In genomic region chr4:168840988-168841681, GRCh38 we compare ENCODE assay signal across 11 cellular contexts.
DNase-seq lines count a peak whose midpoint lies in the region; ATAC-seq and TF ChIP-seq lines count a peak whose summit lies in the region.
"Had no signal": no experiment of that assay in that cellular context is flagged by ENCODE, and none has a peak within 500 bp of the region (broad histone marks: within the 10 kb centered on the region; RNA-seq: fewer than 3 reads in every experiment).

No MANE protein-coding gene starts in this region.

- ATAC-seq in upper lobe of right lung (no peak), HG03432 (IDR thresholded peaks at IDR 0.05; ENCODE audit: unreplicated experiment) (no peak)
- no peak for ATAC-seq in activated CD8-positive, alpha-beta T cell treated with anti-CD3 and anti-CD28 coated beads, Interleukin-2, amount 10 ng/mL, durations not matched to agents 7 days and 5 days

- H3K4me3 ChIP-seq in dorsolateral prefrontal cortex (no peak overlapping the region), upper lobe of right lung (no peak overlapping the region)

- no peak for TF ChIP-seq CTCF in dorsolateral prefrontal cortex (IDR thresholded peaks at IDR 0.05 in 54 of 56, conservative IDR thresholded peaks at IDR 0.05 in 2 of 56; ENCODE audit: low read depth in 1 of 56, partially characterized antibody in 56 of 56)
- TF ChIP-seq CTCF in upper lobe of right lung (IDR thresholded peaks at IDR 0.05): no peak

- POLR2A ChIA-PET in activated CD4-positive, alpha-beta memory T cell treated with anti-CD3 and anti-CD28 coated beads, Interleukin-2, amount 10 ng/mL, durations not matched to agents 7 days and 5 days (lab: Charles Lee): interaction anchor here (1.0 to 2.1 kb wide), 3 partner anchors 9 to 16 kb away, joined by 3 to 8 read pairs (median 4); no protein-coding TSS in a partner anchor
- POLR2A ChIA-PET in activated CD4-positive, alpha-beta memory T cell treated with anti-CD3 and anti-CD28 coated beads for 36 hours (lab: Charles Lee): no interaction called here
- POLR2A ChIA-PET in activated CD8-positive, alpha-beta T cell treated with anti-CD3 and anti-CD28 coated beads, Interleukin-2, amount 10 ng/mL, durations not matched to agents 7 days and 5 days (lab: Charles Lee): no interaction called here

- peak overlapping the region; percentile 45 for H3K4me3 Mint-ChIP-seq in activated CD4-positive, alpha-beta memory T cell treated with anti-CD3 and anti-CD28 coated beads, Interleukin-2, amount 10 ng/mL, durations not matched to agents 7 days and 5 days
- H3K4me3 Mint-ChIP-seq in activated CD4-positive, alpha-beta memory T cell treated with anti-CD3 and anti-CD28 coated beads for 36 hours: no peak overlapping the region
- H3K4me3 Mint-ChIP-seq in activated CD8-positive, alpha-beta T cell treated with anti-CD3 and anti-CD28 coated beads, Interleukin-2, amount 10 ng/mL, durations not matched to agents 7 days and 5 days: no peak overlapping the region
- H3K4me3 Mint-ChIP-seq: neural crest cell had no signal

- DNase-seq in activated CD4-positive, alpha-beta memory T cell treated with anti-CD3 and anti-CD28 coated beads, Interleukin-2, amount 10 ng/mL, durations not matched to agents 7 days and 5 days: no peak
- no peak for DNase-seq in activated CD4-positive, alpha-beta memory T cell treated with anti-CD3 and anti-CD28 coated beads for 36 hours
- DNase-seq in dorsolateral prefrontal cortex (peak in 7 of 10 donors; percentile 23 to 57 (median 51)), midbrain (lab: John Stamatoyannopoulos, UW) (peak; percentile 29), upper lobe of right lung (no peak), foreskin melanocyte (no peak)
- no peak for DNase-seq in activated CD8-positive, alpha-beta T cell treated with anti-CD3 and anti-CD28 coated beads, Interleukin-2, amount 10 ng/mL, durations not matched to agents 7 days and 5 days
- DNase-seq: NCI-H524; stimulated activated CD4-positive, alpha-beta T cell treated with anti-CD3 and anti-CD28 coated beads, Interleukin-2, amount 100 ng/mL, for 48 hours had no signal

- intact Hi-C loops in activated CD4-positive, alpha-beta memory T cell treated with anti-CD3 and anti-CD28 coated beads for 36 hours (cut with micrococcal nuclease): no loop called here
- intact Hi-C loops in dorsolateral prefrontal cortex (cut with DNase I) (no loop called here), upper lobe of right lung (cut with DNase I) (no loop called here)

- CTCF ChIA-PET in activated CD4-positive, alpha-beta memory T cell treated with anti-CD3 and anti-CD28 coated beads, Interleukin-2, amount 10 ng/mL, durations not matched to agents 7 days and 5 days (lab: Charles Lee): interaction anchor here (0.8 to 1.1 kb wide), 2 partner anchors 10 to 23 kb away, joined by 3 to 4 read pairs; no protein-coding TSS in a partner anchor
- CTCF ChIA-PET in activated CD4-positive, alpha-beta memory T cell treated with anti-CD3 and anti-CD28 coated beads for 36 hours (lab: Charles Lee): no interaction called here
- CTCF ChIA-PET in activated CD8-positive, alpha-beta T cell treated with anti-CD3 and anti-CD28 coated beads, Interleukin-2, amount 10 ng/mL, durations not matched to agents 7 days and 5 days (lab: Charles Lee): interaction anchor here (0.6 kb wide), 1 partner anchor 167 kb away, joined by 3 read pairs; no protein-coding TSS in a partner anchor

- H3K36me3 ChIP-seq in upper lobe of right lung: no peaks in the 10 kb centered on the region

- H3K9me3 ChIP-seq in upper lobe of right lung: no peaks in the 10 kb centered on the region

- H3K27ac ChIP-seq in dorsolateral prefrontal cortex (peak overlapping the region in 46 of 59 donors; percentile 4 to 84 (median 54)), upper lobe of right lung (peak overlapping the region; percentile 27)

- peaks cover 43% of the 10 kb centered on the region for H3K4me1 Mint-ChIP-seq in activated CD4-positive, alpha-beta memory T cell treated with anti-CD3 and anti-CD28 coated beads, Interleukin-2, amount 10 ng/mL, durations not matched to agents 7 days and 5 days
- H3K4me1 Mint-ChIP-seq in activated CD4-positive, alpha-beta memory T cell treated with anti-CD3 and anti-CD28 coated beads for 36 hours (ENCODE audit: low read depth): peaks cover 13% of the 10 kb centered on the region
- peaks cover 7% of the 10 kb centered on the region for H3K4me1 Mint-ChIP-seq in activated CD8-positive, alpha-beta T cell treated with anti-CD3 and anti-CD28 coated beads, Interleukin-2, amount 10 ng/mL, durations not matched to agents 7 days and 5 days (ENCODE audit: low read depth)

- peaks cover 17% of the 10 kb centered on the region for H3K27me3 Mint-ChIP-seq in activated CD4-positive, alpha-beta memory T cell treated with anti-CD3 and anti-CD28 coated beads, Interleukin-2, amount 10 ng/mL, durations not matched to agents 7 days and 5 days
- peaks cover 36% of the 10 kb centered on the region for H3K27me3 Mint-ChIP-seq in activated CD4-positive, alpha-beta memory T cell treated with anti-CD3 and anti-CD28 coated beads for 36 hours
- peaks cover 34% of the 10 kb centered on the region for H3K27me3 Mint-ChIP-seq in activated CD8-positive, alpha-beta T cell treated with anti-CD3 and anti-CD28 coated beads, Interleukin-2, amount 10 ng/mL, durations not matched to agents 7 days and 5 days (ENCODE audit: low read depth)

- H3K27me3 ChIP-seq in dorsolateral prefrontal cortex (no peaks in the 10 kb centered on the region), upper lobe of right lung (no peaks in the 10 kb centered on the region)

- H3K9me3 Mint-ChIP-seq in activated CD4-positive, alpha-beta memory T cell treated with anti-CD3 and anti-CD28 coated beads, Interleukin-2, amount 10 ng/mL, durations not matched to agents 7 days and 5 days: no peaks in the 10 kb centered on the region
- no peaks in the 10 kb centered on the region for H3K9me3 Mint-ChIP-seq in activated CD4-positive, alpha-beta memory T cell treated with anti-CD3 and anti-CD28 coated beads for 36 hours
- H3K9me3 Mint-ChIP-seq in activated CD8-positive, alpha-beta T cell treated with anti-CD3 and anti-CD28 coated beads, Interleukin-2, amount 10 ng/mL, durations not matched to agents 7 days and 5 days (ENCODE audit: insufficient read depth): no peaks in the 10 kb centered on the region
- H3K9me3 Mint-ChIP-seq: neural crest cell had no signal

- H3K36me3 Mint-ChIP-seq in activated CD4-positive, alpha-beta memory T cell treated with anti-CD3 and anti-CD28 coated beads, Interleukin-2, amount 10 ng/mL, durations not matched to agents 7 days and 5 days (ENCODE audit: low read depth): no peaks in the 10 kb centered on the region
- no peaks in the 10 kb centered on the region for H3K36me3 Mint-ChIP-seq in activated CD4-positive, alpha-beta memory T cell treated with anti-CD3 and anti-CD28 coated beads for 36 hours
- no peaks in the 10 kb centered on the region for H3K36me3 Mint-ChIP-seq in activated CD8-positive, alpha-beta T cell treated with anti-CD3 and anti-CD28 coated beads, Interleukin-2, amount 10 ng/mL, durations not matched to agents 7 days and 5 days (ENCODE audit: low read depth)

- peaks cover 32% of the 10 kb centered on the region for H3K4me1 ChIP-seq in upper lobe of right lung

- no peak overlapping the region for H3K27ac Mint-ChIP-seq in activated CD4-positive, alpha-beta memory T cell treated with anti-CD3 and anti-CD28 coated beads, Interleukin-2, amount 10 ng/mL, durations not matched to agents 7 days and 5 days
- H3K27ac Mint-ChIP-seq in activated CD4-positive, alpha-beta memory T cell treated with anti-CD3 and anti-CD28 coated beads for 36 hours: no peak overlapping the region
- H3K27ac Mint-ChIP-seq in activated CD8-positive, alpha-beta T cell treated with anti-CD3 and anti-CD28 coated beads, Interleukin-2, amount 10 ng/mL, durations not matched to agents 7 days and 5 days: no peak overlapping the region

Comparison
In these comparisons a context has a peak if more than half of its experiments do, and no peak if none do; other contexts are left out.
1. DNase-seq: peak in dorsolateral prefrontal cortex (7 of 10) and midbrain (single experiment); none in activated CD4-positive, alpha-beta memory T cell treated with anti-CD3 and anti-CD28 coated beads, Interleukin-2, amount 10 ng/mL, durations not matched to agents 7 days and 5 days (single experiment), activated CD4-positive, alpha-beta memory T cell treated with anti-CD3 and anti-CD28 coated beads for 36 hours (single experiment), upper lobe of right lung (single experiment), activated CD8-positive, alpha-beta T cell treated with anti-CD3 and anti-CD28 coated beads, Interleukin-2, amount 10 ng/mL, durations not matched to agents 7 days and 5 days (single experiment) and foreskin melanocyte (single experiment).